ENCODE assay signal across 16 cellular contexts in the genomic region with DNA sequence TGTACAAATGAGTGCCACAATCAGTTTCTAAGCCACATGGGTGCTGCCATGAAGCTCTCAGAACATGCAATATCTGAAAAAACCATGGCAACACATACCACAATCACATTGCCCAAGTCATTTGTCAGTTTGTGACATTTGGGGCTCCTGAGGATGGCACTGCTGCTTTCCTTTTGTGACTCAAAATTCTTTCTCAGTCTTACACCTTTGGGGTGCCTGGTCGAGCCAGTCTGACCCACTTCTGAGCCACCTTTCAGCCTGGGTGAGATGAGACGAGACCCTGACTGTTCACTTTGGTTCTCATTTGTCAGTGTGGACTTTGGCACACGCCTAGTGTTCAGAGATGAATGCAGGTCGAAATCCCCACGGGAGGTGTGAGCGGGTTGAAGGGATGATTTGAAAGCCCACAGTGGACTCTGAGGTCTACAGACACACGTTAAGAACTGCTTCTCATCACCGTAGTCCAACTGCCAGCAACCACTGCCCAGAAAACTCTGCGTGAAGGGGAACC. TPM values are rescaled to one million over a fixed set of nuclear protein-coding genes. Genes with fewer than 3 reads are reported as not detected.
DNase-seq lines count a peak whose midpoint lies in the region; ATAC-seq, FAIRE-seq and TF ChIP-seq lines count a peak whose summit lies in the region.
"Had no signal": no experiment of that assay in that cellular context is flagged by ENCODE, and none has a peak within 500 bp of the region (broad histone marks: within the 10 kb centered on the region; RNA-seq: fewer than 3 reads in every experiment).

No MANE protein-coding gene starts in this region.

- H3K27me3 Mint-ChIP-seq in activated CD4-positive, alpha-beta memory T cell treated with anti-CD3 and anti-CD28 coated beads, Interleukin-2, amount 10 ng/mL, durations not matched to agents 7 days and 5 days = no peaks in the 10 kb centered on the region

- no peak overlapping the region for H3K4me3 Mint-ChIP-seq in activated CD4-positive, alpha-beta memory T cell treated with anti-CD3 and anti-CD28 coated beads, Interleukin-2, amount 10 ng/mL, durations not matched to agents 7 days and 5 days
- H3K4me3 Mint-ChIP-seq: B cell, brain, nephron progenitor cell had no signal

- H3K9me3 Mint-ChIP-seq in activated CD4-positive, alpha-beta memory T cell treated with anti-CD3 and anti-CD28 coated beads, Interleukin-2, amount 10 ng/mL, durations not matched to agents 7 days and 5 days = no peaks in the 10 kb centered on the region
- H3K9me3 Mint-ChIP-seq: nephron progenitor cell had no signal

- H3K36me3 Mint-ChIP-seq in activated CD4-positive, alpha-beta memory T cell treated with anti-CD3 and anti-CD28 coated beads, Interleukin-2, amount 10 ng/mL, durations not matched to agents 7 days and 5 days (ENCODE audit: low read depth) = peaks cover 51% of the 10 kb centered on the region
- H3K36me3 Mint-ChIP-seq: brain had no signal

- peaks cover 0 to 15% of the 10 kb centered on the region in 2 donors for H3K27me3 ChIP-seq in body of pancreas

- H3K4me1 ChIP-seq in body of pancreas = no peaks in the 10 kb centered on the region
- H3K4me1 ChIP-seq: HAP-1, lower lobe of right lung had no signal

- no peak overlapping the region for H3K27ac ChIP-seq in body of pancreas
- H3K27ac ChIP-seq: lower lobe of right lung had no signal

- DNase-seq in GM12891 (ENCODE audit: insufficient read length, low spot score) (no peak), body of pancreas (no peak), NCI-H1930 (lab: John Stamatoyannopoulos, UW) (no peak), DMS79 treated with DMSO at 0.1 percent for 48 hours (lab: John Stamatoyannopoulos, UW) (no peak)
- peak; percentile 47 for DNase-seq in activated CD4-positive, alpha-beta memory T cell treated with anti-CD3 and anti-CD28 coated beads, Interleukin-2, amount 10 ng/mL, durations not matched to agents 7 days and 5 days
- DNase-seq: lower lobe of right lung; nephron progenitor cell; stimulated activated CD4-positive, alpha-beta T cell treated with anti-CD3 and anti-CD28 coated beads, Interleukin-2, amount 100 ng/mL, for 48 hours; stimulated activated naive CD4-positive, alpha-beta T cell treated with Interleukin-2 at 50 U/mL for 16 hours had no signal

- TF ChIP-seq POLR2A in GM12891 (IDR thresholded peaks at IDR 0.05; ENCODE audit: low read depth, low read length) (no peak), body of pancreas (IDR thresholded peaks at IDR 0.05) (no peak)

- H3K9me3 ChIP-seq in body of pancreas = no peaks in the 10 kb centered on the region
- H3K9me3 ChIP-seq: HAP-1, lower lobe of right lung had no signal

- WGBS in body of pancreas, 2 donors = 57 to 65% methylated on average over 9 of the region's 9 CpGs

- TF ChIP-seq CTCF in body of pancreas (IDR thresholded peaks at IDR 0.05) = no peak

- intact Hi-C loops in body of pancreas (cut with DNase I) = no loop called here

- CTCF ChIA-PET in activated CD4-positive, alpha-beta memory T cell treated with anti-CD3 and anti-CD28 coated beads, Interleukin-2, amount 10 ng/mL, durations not matched to agents 7 days and 5 days (lab: Charles Lee) = interaction anchor here (1.9 kb wide), 1 partner anchor 27 kb away, joined by 7 read pairs; no protein-coding TSS in a partner anchor

- H3K4me1 Mint-ChIP-seq in activated CD4-positive, alpha-beta memory T cell treated with anti-CD3 and anti-CD28 coated beads, Interleukin-2, amount 10 ng/mL, durations not matched to agents 7 days and 5 days = peaks cover 51% of the 10 kb centered on the region
- H3K4me1 Mint-ChIP-seq: brain had no signal

- H3K4me3 ChIP-seq in body of pancreas = no peak overlapping the region
- H3K4me3 ChIP-seq: HAP-1, lower lobe of right lung had no signal

- peak overlapping the region; percentile 67 for H3K27ac Mint-ChIP-seq in activated CD4-positive, alpha-beta memory T cell treated with anti-CD3 and anti-CD28 coated beads, Interleukin-2, amount 10 ng/mL, durations not matched to agents 7 days and 5 days
- H3K27ac Mint-ChIP-seq: B cell, brain, nephron progenitor cell had no signal

- FAIRE-seq in GM12891 (lab: Jason Lieb, UNC) = no peak

- no peaks in the 10 kb centered on the region for H3K36me3 ChIP-seq in body of pancreas (replicated peaks in 1 of 2; ENCODE audit: insufficient read depth in 1 of 2, low read depth in 2 of 2)
- H3K36me3 ChIP-seq: HAP-1, lower lobe of right lung had no signal

- peak; percentile 78 for ATAC-seq in GM18520 (IDR thresholded peaks at IDR 0.05; ENCODE audit: unreplicated experiment)
- ATAC-seq in HG02798 (IDR thresholded peaks at IDR 0.05; ENCODE audit: poor library complexity, unreplicated experiment) = peak; percentile 75
- no peak for ATAC-seq in body of pancreas
- no peak for ATAC-seq in GM21528 (IDR thresholded peaks at IDR 0.05; ENCODE audit: low FRiP score, unreplicated experiment)
- ATAC-seq: lower lobe of right lung, SK-N-SH treated with all-trans-retinoic acid at 6 μM for 48 hours had no signal

- POLR2A ChIA-PET in activated CD4-positive, alpha-beta memory T cell treated with anti-CD3 and anti-CD28 coated beads, Interleukin-2, amount 10 ng/mL, durations not matched to agents 7 days and 5 days (lab: Charles Lee) = no interaction called here

TF ChIP-seq in GM12891, 5 proteins besides CTCF, POLR2A, EP300 and RAD21:
- 0 out of 2 replicates have a peak, but pooled peaks have one; percentile 27 for TF ChIP-seq POU2F2 (IDR thresholded peaks at IDR 0.05; ENCODE audit: low read depth, low read length)
- no peak for TF ChIP-seq SPI1 (IDR thresholded peaks at IDR 0.05; ENCODE audit: low read depth, low read length)

RNA-seq across cellular contexts. Expression of gene BATF3, which starts 8.0 kb away (rescaled TPM):
- polyA plus RNA-seq in GM12891 (2012; ENCODE audit: low read depth, missing spikeins) = 20.3 TPM
- 10 to 100 TPM; 56.5 to 56.7 TPM for total RNA-seq in activated CD4-positive, alpha-beta memory T cell treated with anti-CD3 and anti-CD28 coated beads, Interleukin-2, amount 10 ng/mL, durations not matched to agents 7 days and 5 days
- total RNA-seq in body of pancreas = 1 to 10 TPM in 1 of 2 donors, not detected in 1; 3.4 TPM

Comparison
In these comparisons a context has a peak if more than half of its experiments do, and no peak if none do; other contexts are left out.
1. ATAC-seq: peak in GM18520 (single experiment) and HG02798 (single experiment); none in body of pancreas (single experiment) and GM21528 (single experiment).
2. RNA of gene BATF3, which starts 8.0 kb away (total RNA-seq): 56.5 to 56.7 TPM in activated CD4-positive, alpha-beta memory T cell treated with anti-CD3 and anti-CD28 coated beads, Interleukin-2, amount 10 ng/mL, durations not matched to agents 7 days and 5 days; 3.4 TPM in body of pancreas; every median in the first group is over 10 times any median in the second.